7 cellular contexts compared by ENCODE assay signal in the genomic region with DNA sequence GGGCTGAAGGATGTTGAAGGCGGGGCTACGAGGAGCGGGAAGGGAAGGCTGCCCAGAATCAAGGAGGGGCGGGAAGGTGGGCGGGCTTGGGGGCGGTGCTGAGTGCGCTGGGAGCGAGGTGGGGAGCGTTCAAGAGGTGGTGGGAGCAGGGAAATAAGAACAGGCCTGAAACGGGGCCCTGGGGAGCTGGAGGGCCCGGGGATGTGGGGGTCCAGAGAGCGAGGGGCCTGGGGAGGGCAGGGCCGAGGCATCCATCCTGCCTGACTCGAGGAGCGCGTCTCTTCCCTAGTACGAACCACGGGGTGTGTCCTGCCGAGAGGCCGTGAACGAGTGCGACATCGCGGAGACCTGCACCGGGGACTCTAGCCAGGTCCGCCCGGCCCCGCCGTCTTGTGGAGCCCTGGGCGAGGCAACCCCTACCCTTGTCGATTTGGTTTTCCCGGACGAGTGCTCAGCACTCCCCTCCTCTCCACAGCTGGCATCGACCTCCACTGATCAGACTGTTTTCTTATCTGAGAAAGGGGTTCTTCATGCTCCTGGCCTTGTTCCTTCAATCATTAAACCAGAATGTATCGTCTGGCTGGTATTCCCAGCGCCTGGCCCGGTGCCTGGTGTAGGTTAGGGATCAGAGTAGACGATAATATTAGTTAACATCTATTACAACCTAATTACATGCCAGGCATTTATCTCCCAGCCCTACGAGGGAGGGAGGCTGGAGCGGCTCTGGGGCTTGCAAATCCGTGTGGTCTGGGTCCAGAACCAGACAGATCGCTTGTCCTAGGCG. TPM values are rescaled to one million over a fixed set of nuclear protein-coding genes. Genes with fewer than 3 reads are reported as not detected.
DNase-seq lines count a peak whose midpoint lies in the region; ATAC-seq and TF ChIP-seq lines count a peak whose summit lies in the region.

No MANE protein-coding gene starts in this region.

- H3K36me3 Mint-ChIP-seq in activated B cell treated with CpG ODN at 0.5 μM for 24 hours (ENCODE audit: low read depth), result no peaks in the 10 kb centered on the region

- H3K27ac ChIP-seq in rectal smooth muscle tissue (ENCODE audit: low read depth, low read length), result peak overlapping the region; percentile 92

- POLR2A ChIA-PET in activated B cell treated with CpG ODN at 0.5 μM for 24 hours (lab: Charles Lee), result interaction anchor here (0.5 to 1.0 kb wide), 6 partner anchors 90 to 1416 kb away, joined by 3 to 9 read pairs (median 4); a partner anchor contains a TSS

- no peaks in the 10 kb centered on the region for H3K36me3 ChIP-seq in rectal smooth muscle tissue (ENCODE audit: control insufficient read depth, insufficient read depth, low read length)

- peaks cover 18% of the 10 kb centered on the region for H3K4me1 Mint-ChIP-seq in activated B cell treated with CpG ODN at 0.5 μM for 24 hours

- no peaks in the 10 kb centered on the region for H3K27me3 Mint-ChIP-seq in activated B cell treated with CpG ODN at 0.5 μM for 24 hours

- H3K4me1 ChIP-seq in rectal smooth muscle tissue (ENCODE audit: control insufficient read depth, insufficient read depth, low read length), result peaks cover 17% of the 10 kb centered on the region

- DNase-seq in activated B cell treated with CpG ODN at 0.5 μM for 24 hours, result no peak
- no peak for DNase-seq in Right ventricle myocardium superior
- DNase-seq in NCI-H2171 treated with DMSO at 0.1 percent for 48 hours (lab: John Stamatoyannopoulos, UW), result no peak

- H3K4me3 Mint-ChIP-seq in activated B cell treated with CpG ODN at 0.5 μM for 24 hours, result peak overlapping the region; percentile 87

- intact Hi-C loops in activated B cell treated with CpG ODN at 0.5 μM for 24 hours (cut with micrococcal nuclease) (loop anchor here (1.0 to 5.0 kb wide), 7 partner anchors 89 to 421 kb away; a partner anchor contains a TSS), Right ventricle myocardium superior (cut with DNase I) (loop anchor here (2.0 to 10.0 kb wide), 3 partner anchors 56 to 249 kb away; a partner anchor contains a TSS)

- peak overlapping the region; percentile 60 for H3K9ac ChIP-seq in rectal smooth muscle tissue (ENCODE audit: low read length)

- peak; percentile 11 for ATAC-seq in GM18861 (IDR thresholded peaks at IDR 0.05; ENCODE audit: unreplicated experiment)
- peak; percentile 4 for ATAC-seq in HG02970 (IDR thresholded peaks at IDR 0.05; ENCODE audit: low FRiP score, unreplicated experiment)
- ATAC-seq in activated B cell treated with CpG ODN at 0.5 μM for 24 hours (ENCODE audit: low read depth), result peak; percentile 6
- ATAC-seq in Right ventricle myocardium superior (ENCODE audit: poor library complexity), result peak; percentile 7
- ATAC-seq in HG03432 (IDR thresholded peaks at IDR 0.05; ENCODE audit: unreplicated experiment), result no peak

- H3K9me3 Mint-ChIP-seq in activated B cell treated with CpG ODN at 0.5 μM for 24 hours, result no peaks in the 10 kb centered on the region

- no peak overlapping the region for H3K27ac Mint-ChIP-seq in activated B cell treated with CpG ODN at 0.5 μM for 24 hours

- peak overlapping the region; percentile 70 for H3K4me3 ChIP-seq in rectal smooth muscle tissue (ENCODE audit: low read length)

- H3K27me3 ChIP-seq in rectal smooth muscle tissue (ENCODE audit: control insufficient read depth, insufficient read depth, low read length), result no peaks in the 10 kb centered on the region

- TF ChIP-seq CTCF in activated B cell treated with CpG ODN at 0.5 μM for 24 hours (IDR thresholded peaks at IDR 0.05), result no peak

- CTCF ChIA-PET in activated B cell treated with CpG ODN at 0.5 μM for 24 hours (lab: Charles Lee), result interaction anchor here (0.9 to 3.8 kb wide), 6 partner anchors 86 to 360 kb away, joined by 3 to 28 read pairs (median 6); a partner anchor contains a TSS

RNA-seq across cellular contexts. Expression of a gene that starts 17.2 kb away (rescaled TPM):
- total RNA-seq in activated B cell treated with CpG ODN at 0.5 μM for 24 hours (0.09 and 0.10 TPM in 2 replicates), Right ventricle myocardium superior (18.5 TPM)

RNA-seq across cellular contexts. Expression of a gene that starts 54.1 kb away (rescaled TPM):
- 0.20 TPM in 2 replicates for total RNA-seq in activated B cell treated with CpG ODN at 0.5 μM for 24 hours
- total RNA-seq in Right ventricle myocardium superior, result 16.1 TPM

Comparison
In these comparisons a context has a peak if more than half of its experiments do, and no peak if none do; other contexts are left out.
1. RNA of a gene that starts 17.2 kb away (total RNA-seq): 18.5 TPM in Right ventricle myocardium superior (single experiment); 0.09 to 0.10 TPM in activated B cell treated with CpG ODN at 0.5 μM for 24 hours; every median in the first group is over 10 times any median in the second.
2. RNA of a gene that starts 54.1 kb away (total RNA-seq): 16.1 TPM in Right ventricle myocardium superior (single experiment); 0.20 TPM in activated B cell treated with CpG ODN at 0.5 μM for 24 hours; every median in the first group is over 10 times any median in the second.